Comparison of ENCODE assay signal across 8 cellular contexts in the genomic region with DNA sequence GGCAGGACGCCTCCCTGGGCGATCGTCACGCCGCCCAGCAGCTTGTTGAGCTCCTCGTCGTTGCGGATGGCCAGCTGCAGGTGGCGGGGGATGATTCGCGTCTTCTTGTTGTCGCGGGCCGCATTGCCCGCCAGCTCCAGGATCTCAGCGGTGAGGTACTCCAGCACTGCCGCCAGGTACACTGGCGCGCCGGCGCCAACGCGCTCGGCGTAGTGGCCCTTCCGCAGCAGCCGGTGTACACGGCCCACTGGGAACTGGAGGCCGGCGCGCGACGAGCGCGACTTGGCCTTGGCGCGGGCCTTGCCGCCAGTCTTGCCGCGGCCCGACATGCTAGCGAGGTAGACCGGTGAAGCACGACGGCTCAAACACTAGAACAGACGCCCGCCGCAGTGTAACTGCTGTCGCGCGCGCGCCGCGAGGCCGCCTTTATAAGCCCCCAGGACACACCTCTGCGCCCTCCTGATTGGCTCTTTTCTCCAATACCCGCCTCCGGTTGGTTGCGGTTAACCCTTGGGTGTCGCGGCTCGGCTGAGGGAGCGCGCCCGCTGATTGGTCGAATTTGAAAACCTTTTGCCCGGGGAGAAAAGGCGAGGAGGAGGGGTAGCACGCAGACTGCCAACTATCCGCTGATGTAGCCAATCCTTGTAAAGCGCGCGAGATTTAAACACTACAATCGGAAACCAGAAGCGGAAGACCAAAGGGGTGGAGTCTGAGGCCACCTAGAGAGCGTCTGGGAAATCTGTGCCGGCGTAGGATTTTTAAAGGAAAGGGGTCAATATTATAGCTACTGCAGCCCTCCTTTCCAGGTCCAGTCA. TPM values are rescaled to one million over a fixed set of nuclear protein-coding genes. Genes with fewer than 3 reads are reported as not detected.
DNase-seq lines count a peak whose midpoint lies in the region; ATAC-seq, FAIRE-seq and TF ChIP-seq lines count a peak whose summit lies in the region.

No MANE protein-coding gene starts in this region.

- 1% methylated on average over 74 to 79 of the region's 79 CpGs for WGBS in pancreas, 2 donors

- TF ChIP-seq CTCF in cardiac muscle cell (IDR thresholded peaks at IDR 0.05; ENCODE audit: low read depth, low read length) (no peak), pancreas (IDR thresholded peaks at IDR 0.05) (no peak), tibial artery (IDR thresholded peaks at IDR 0.05) (no peak)

- H3K27ac ChIP-seq in cardiac muscle cell, result peak overlapping the region; percentile 93
- peak overlapping the region; percentile 85 to 93 (median 90) for H3K27ac ChIP-seq in pancreas
- peak overlapping the region; percentile 94 to 98 for H3K27ac ChIP-seq in tibial artery

- H3K27me3 ChIP-seq in adipocyte (replicated peaks; ENCODE audit: control insufficient read depth, insufficient read depth, low read length), result no peaks in the 10 kb centered on the region
- H3K27me3 ChIP-seq in cardiac muscle cell, result no peaks in the 10 kb centered on the region
- H3K27me3 ChIP-seq in pancreas, result no peaks in the 10 kb centered on the region
- H3K27me3 ChIP-seq in tibial artery, result no peaks in the 10 kb centered on the region

- H3K9me3 ChIP-seq in adipocyte (ENCODE audit: control insufficient read depth, low read length), result no peaks in the 10 kb centered on the region
- no peaks in the 10 kb centered on the region for H3K9me3 ChIP-seq in cardiac muscle cell (ENCODE audit: low read depth)
- H3K9me3 ChIP-seq in pancreas, result no peaks in the 10 kb centered on the region
- no peaks in the 10 kb centered on the region for H3K9me3 ChIP-seq in tibial artery

- intact Hi-C loops in pancreas (cut with DNase I) (no loop called here), tibial artery (cut with DNase I; ENCODE audit: low total_unique reads) (no loop called here)

- ATAC-seq in HG02840 (IDR thresholded peaks at IDR 0.05; ENCODE audit: low FRiP score, unreplicated experiment) (peak; percentile 80), pancreas (peak; percentile 91 to 96 (median 92))

- peak overlapping the region; percentile 91 for H3K4me3 ChIP-seq in adipocyte (ENCODE audit: low read length)
- H3K4me3 ChIP-seq in cardiac muscle cell, result peak overlapping the region; percentile 74
- peak overlapping the region; percentile 60 to 85 (median 78) for H3K4me3 ChIP-seq in pancreas
- peak overlapping the region; percentile 77 to 88 for H3K4me3 ChIP-seq in tibial artery

- FAIRE-seq in GM12892 (lab: Jason Lieb, UNC) (peak; percentile 99), pancreas (lab: Jason Lieb, UNC) (peak; percentile 97)

- H3K36me3 ChIP-seq in adipocyte (ENCODE audit: control insufficient read depth, insufficient read depth, low read length, severe bottlenecking), result peaks cover 53% of the 10 kb centered on the region
- H3K36me3 ChIP-seq in cardiac muscle cell, result peaks cover 32% of the 10 kb centered on the region
- H3K36me3 ChIP-seq in pancreas, result peaks cover 0 to 18% (median 0%) of the 10 kb centered on the region in 3 donors
- H3K36me3 ChIP-seq in tibial artery, result peaks cover 6 to 37% (median 22%) of the 10 kb centered on the region in 3 donors

- H3K9ac ChIP-seq in adipocyte (ENCODE audit: low read length), result peak overlapping the region; percentile 88

- DNase-seq in GM12892 (ENCODE audit: insufficient read length) (peak; percentile 97), NCI-H1417 treated with DMSO at 0.1 percent for 48 hours (lab: John Stamatoyannopoulos, UW) (peak; percentile 99), SW 1271 (lab: John Stamatoyannopoulos, UW) (peak; percentile 98 to 99), adipocyte (ENCODE audit: low read depth) (peak; percentile 99), cardiac muscle cell (ENCODE audit: low read depth in 1 of 2, low spot score in 1 of 2) (peak; percentile 99 to 100), pancreas (peak; percentile 97 to 99 (median 99)), tibial artery (peak; percentile 99 to 100)

- H3K4me1 ChIP-seq in adipocyte (ENCODE audit: control insufficient read depth, insufficient read depth, low read length) (peaks cover 14% of the 10 kb centered on the region), cardiac muscle cell (ENCODE audit: low read depth) (peaks cover 12% of the 10 kb centered on the region), pancreas (peaks cover 10 to 20% (median 12%) of the 10 kb centered on the region in 3 donors), tibial artery (peaks cover 2 to 29% (median 21%) of the 10 kb centered on the region in 4 donors)

- peak; percentile 100 for TF ChIP-seq POLR2A in GM12892 (IDR thresholded peaks at IDR 0.05; ENCODE audit: low read depth, low read length)

RNA-seq across cellular contexts. Expression of a gene that starts 6.4 kb away (rescaled TPM):
- 16.9 TPM for polyA plus RNA-seq in GM12892 (2012; ENCODE audit: missing spikeins)
- total RNA-seq in cardiac muscle cell (31.4 and 36.0 TPM in 2 replicates), pancreas (10 to 100 TPM; 21.3 to 46.2 (median 26.1) TPM)
- polyA plus RNA-seq in cardiac muscle cell (57.9 and 77.3 TPM in 2 replicates), pancreas (10 to 100 TPM; 30.6 to 31.9 TPM)

RNA-seq across cellular contexts. Expression of a gene that starts 10.6 kb away (rescaled TPM):
- polyA plus RNA-seq in GM12892 (2012; ENCODE audit: missing spikeins), result 28.2 TPM
- total RNA-seq in cardiac muscle cell, result 9.6 and 17.2 TPM in 2 replicates
- polyA plus RNA-seq in cardiac muscle cell, result 55.2 and 92.9 TPM in 2 replicates
- 10 to 100 TPM in 1 of 6 donors, 1 to 10 TPM in 5; 4.8 to 15.1 (median 8.6) TPM for total RNA-seq in pancreas
- 10 to 100 TPM; 18.9 TPM for polyA plus RNA-seq in pancreas

RNA-seq across cellular contexts. Expression of a gene that starts 11.9 kb away (rescaled TPM):
- 4.0 TPM for polyA plus RNA-seq in GM12892 (2012; ENCODE audit: missing spikeins)
- total RNA-seq in cardiac muscle cell (16.4 and 20.8 TPM in 2 replicates), pancreas (1 to 10 TPM; 4.9 to 9.1 (median 6.7) TPM)
- polyA plus RNA-seq in cardiac muscle cell (11.1 and 14.8 TPM in 2 replicates), pancreas (10 to 100 TPM; 11.9 to 12.3 TPM)

RNA-seq across cellular contexts. Expression of a gene that starts 26.1 kb away (rescaled TPM):
- 19.3 TPM for polyA plus RNA-seq in GM12892 (2012; ENCODE audit: missing spikeins)
- total RNA-seq in cardiac muscle cell (21.6 and 28.2 TPM in 2 replicates), pancreas (10 to 100 TPM in 3 of 6 donors, 1 to 10 TPM in 3; 8.6 to 19.3 (median 11.3) TPM)
- polyA plus RNA-seq in cardiac muscle cell (33.2 and 34.1 TPM in 2 replicates), pancreas (10 to 100 TPM; 16.7 to 21.3 TPM)

RNA-seq across cellular contexts. Expression of a gene that starts 27.7 kb away (rescaled TPM):
- polyA plus RNA-seq in GM12892 (2012; ENCODE audit: missing spikeins), result 26.5 TPM
- 22.1 and 34.1 TPM in 2 replicates for total RNA-seq in cardiac muscle cell
- 22.3 and 23.7 TPM in 2 replicates for polyA plus RNA-seq in cardiac muscle cell
- total RNA-seq in pancreas, result 10 to 100 TPM; 14.2 to 21.2 (median 16.0) TPM
- 10 to 100 TPM; 34.2 to 47.4 TPM for polyA plus RNA-seq in pancreas

Comparison
In these comparisons a context has a peak if more than half of its experiments do, and no peak if none do; other contexts are left out.
1. Peak in every context shown above with its lines: DNase-seq, ATAC-seq, H3K4me3 ChIP-seq and H3K27ac ChIP-seq.